Comparison of ENCODE assay signal across 13 cellular contexts in genomic region chr3:156465222-156465621, GRCh38.
"Had no signal": no experiment of that assay in that cellular context is flagged by ENCODE, and none has a peak within 500 bp of the region (broad histone marks: within the 10 kb centered on the region; RNA-seq: fewer than 3 reads in every experiment).

No MANE protein-coding gene starts in this region.

- H3K27ac ChIP-seq: dorsolateral prefrontal cortex, stomach, vagina had no signal

- H3K4me1 Mint-ChIP-seq: activated CD4-positive, alpha-beta T cell treated with anti-CD3 and anti-CD28 coated beads, Interleukin-2, amount 10 ng/mL, durations not matched to agents 7 days and 5 days had no signal

- H3K4me3 ChIP-seq: dorsolateral prefrontal cortex, stomach, vagina had no signal

- H3K27ac Mint-ChIP-seq: activated CD4-positive, alpha-beta T cell treated with anti-CD3 and anti-CD28 coated beads, Interleukin-2, amount 10 ng/mL, durations not matched to agents 7 days and 5 days; activated naive CD8-positive, alpha-beta T cell had no signal

- FAIRE-seq: kidney had no signal

- H3K4me1 ChIP-seq: vagina had no signal

- H3K36me3 Mint-ChIP-seq: activated naive CD8-positive, alpha-beta T cell had no signal

- H3K27me3 ChIP-seq: dorsolateral prefrontal cortex, stomach, vagina had no signal

- H3K9me3 Mint-ChIP-seq: activated CD4-positive, alpha-beta T cell treated with anti-CD3 and anti-CD28 coated beads, Interleukin-2, amount 10 ng/mL, durations not matched to agents 7 days and 5 days; nephron had no signal

- H3K4me3 Mint-ChIP-seq: activated CD4-positive, alpha-beta T cell treated with anti-CD3 and anti-CD28 coated beads, Interleukin-2, amount 10 ng/mL, durations not matched to agents 7 days and 5 days; activated naive CD8-positive, alpha-beta T cell; nephron had no signal

- H3K9me3 ChIP-seq: stomach, vagina had no signal

- H3K36me3 ChIP-seq: stomach, vagina had no signal

- DNase-seq: activated CD4-positive, alpha-beta T cell treated with anti-CD3 and anti-CD28 coated beads, Interleukin-2, amount 10 ng/mL, durations not matched to agents 7 days and 5 days; activated CD8-positive, alpha-beta memory T cell treated with anti-CD3 and anti-CD28 coated beads for 24 hours; activated gamma-delta T cell treated with Interleukin-2 at 50 U/mL for 16 hours; amygdala; dorsolateral prefrontal cortex; hippocampal formation; kidney; mesenchymal stem cell; occipital lobe; stomach had no signal
